Comparison of ENCODE assay signal across 10 cellular contexts in the genomic region with DNA sequence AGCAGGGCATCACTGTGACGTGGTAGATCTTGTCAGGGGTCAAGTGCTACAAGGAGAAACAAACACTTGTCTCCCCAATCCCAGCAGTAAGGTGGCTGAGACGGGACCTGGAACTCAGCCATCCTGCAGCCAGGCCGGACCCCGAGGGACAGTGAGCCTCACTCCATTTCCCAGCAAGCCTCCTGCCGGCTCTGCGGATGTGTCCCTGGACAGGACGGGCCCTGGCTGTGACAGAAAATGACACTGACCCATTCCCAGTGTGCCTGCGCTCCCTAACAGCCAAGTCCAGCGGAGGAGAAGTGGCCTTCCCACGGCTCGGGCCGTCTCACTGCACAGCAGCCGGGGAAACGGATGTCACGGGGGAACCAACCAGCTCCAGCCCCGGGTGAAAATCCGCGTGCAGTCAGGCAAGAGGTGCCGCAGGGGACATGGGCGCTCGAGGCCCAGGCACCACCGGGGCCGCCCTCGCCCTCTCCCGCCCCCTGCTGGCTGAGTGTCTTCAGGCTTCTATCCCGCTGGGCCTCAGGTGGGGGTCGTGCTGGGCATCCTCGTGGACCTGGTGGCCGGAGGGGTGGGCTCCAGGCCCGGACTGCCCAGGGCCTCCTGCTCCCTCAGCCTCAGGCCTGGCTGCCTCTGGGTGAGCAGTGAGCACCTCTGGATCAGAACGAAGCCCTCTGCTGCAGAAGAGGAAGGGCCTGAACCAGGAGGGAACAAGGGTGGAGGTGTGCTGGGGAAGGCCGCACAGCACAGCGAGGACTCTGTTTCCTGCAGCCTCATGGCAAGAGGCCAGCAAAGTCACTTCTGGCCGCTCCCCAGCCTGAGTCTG. TPM values are rescaled to one million over a fixed set of nuclear protein-coding genes. Genes with fewer than 3 reads are reported as not detected.
DNase-seq lines count a peak whose midpoint lies in the region; ATAC-seq and TF ChIP-seq lines count a peak whose summit lies in the region.
"Had no signal": no experiment of that assay in that cellular context is flagged by ENCODE, and none has a peak within 500 bp of the region (broad histone marks: within the 10 kb centered on the region; RNA-seq: fewer than 3 reads in every experiment).

No MANE protein-coding gene starts in this region.

- H3K79me2 ChIP-seq in neural cell (replicated peaks; ENCODE audit: insufficient read depth, low read length) = no peaks in the 10 kb centered on the region

- H3K9me3 Mint-ChIP-seq in CD8-positive, alpha-beta T cell = no peaks in the 10 kb centered on the region
- H3K9me3 Mint-ChIP-seq in activated naive CD8-positive, alpha-beta T cell treated with anti-CD3 and anti-CD28 coated beads, Interleukin-2, amount 50 U/mL, for 24 hours = no peaks in the 10 kb centered on the region
- H3K9me3 Mint-ChIP-seq: activated naive CD4-positive, alpha-beta T cell treated with anti-CD3 and anti-CD28 coated beads, Interleukin-2, amount 50 U/mL, for 72 hours had no signal

- no peak overlapping the region for H3K4me2 ChIP-seq in neural cell (ENCODE audit: low read length)

- no peak overlapping the region for H3K27ac ChIP-seq in CD8-positive, alpha-beta T cell (ENCODE audit: low read depth, low read length)
- H3K27ac ChIP-seq in neural cell (ENCODE audit: low read length) = no peak overlapping the region
- H3K27ac ChIP-seq: SJCRH30 had no signal

- H3K36me3 ChIP-seq in CD8-positive, alpha-beta T cell (ENCODE audit: insufficient read depth, low read length) = peaks cover 26% of the 10 kb centered on the region
- H3K36me3 ChIP-seq in neural cell (ENCODE audit: insufficient read depth, low read length) = no peaks in the 10 kb centered on the region

- POLR2A ChIA-PET in CD8-positive, alpha-beta T cell (lab: Charles Lee) = interaction anchor here (1.1 kb wide), 1 partner anchor 12 kb away, joined by 5 read pairs; the partner anchor contains the start of gene ANTKMT

- H3K9ac ChIP-seq in neural cell (ENCODE audit: low read length) = no peak overlapping the region

- CTCF ChIA-PET in CD8-positive, alpha-beta T cell (lab: Charles Lee) = interaction anchor here (0.9 to 16.2 kb wide), 4 partner anchors 8 to 51 kb away, joined by 3 to 353 read pairs (median 12); partner anchors contain the start of genes ANTKMT, CCDC78, CIAO3 and METRN

- H3K27ac Mint-ChIP-seq in CD8-positive, alpha-beta T cell = no peak overlapping the region
- H3K27ac Mint-ChIP-seq in activated naive CD8-positive, alpha-beta T cell treated with anti-CD3 and anti-CD28 coated beads, Interleukin-2, amount 50 U/mL, for 24 hours = no peak overlapping the region
- H3K27ac Mint-ChIP-seq: activated naive CD4-positive, alpha-beta T cell treated with anti-CD3 and anti-CD28 coated beads, Interleukin-2, amount 50 U/mL, for 72 hours had no signal

- no peak for TF ChIP-seq EP300 in neural cell (conservative IDR thresholded peaks at IDR 0.05; ENCODE audit: poor library complexity, severe bottlenecking)

- H3K4me1 ChIP-seq in CD8-positive, alpha-beta T cell (ENCODE audit: insufficient read depth, low read length) = peaks cover 1% of the 10 kb centered on the region

- TF ChIP-seq CTCF in CD8-positive, alpha-beta T cell (IDR thresholded peaks at IDR 0.05) = peak; percentile 40
- TF ChIP-seq CTCF in HFF-Myc (IDR thresholded peaks at IDR 0.05; ENCODE audit: low read depth, low read length, missing control alignments) (peak; percentile 57), neural cell (IDR thresholded peaks at IDR 0.05; ENCODE audit: poor library complexity, severe bottlenecking) (peak; percentile 36)

- H3K27me3 Mint-ChIP-seq in CD8-positive, alpha-beta T cell (ENCODE audit: low read depth) = no peaks in the 10 kb centered on the region
- no peaks in the 10 kb centered on the region for H3K27me3 Mint-ChIP-seq in activated naive CD8-positive, alpha-beta T cell treated with anti-CD3 and anti-CD28 coated beads, Interleukin-2, amount 50 U/mL, for 24 hours

- H3K36me3 Mint-ChIP-seq in CD8-positive, alpha-beta T cell = peaks cover 47% of the 10 kb centered on the region
- peaks cover 8% of the 10 kb centered on the region for H3K36me3 Mint-ChIP-seq in activated naive CD8-positive, alpha-beta T cell treated with anti-CD3 and anti-CD28 coated beads, Interleukin-2, amount 50 U/mL, for 24 hours (ENCODE audit: low read depth)

- TF ChIP-seq RAD21 in neural cell (conservative IDR thresholded peaks at IDR 0.05) = no peak

- peak; percentile 61 for ATAC-seq in CD8-positive, alpha-beta T cell
- ATAC-seq in activated naive CD8-positive, alpha-beta T cell treated with anti-CD3 and anti-CD28 coated beads, Interleukin-2, amount 50 U/mL, for 24 hours = no peak
- no peak for ATAC-seq in HG03457 (IDR thresholded peaks at IDR 0.05; ENCODE audit: unreplicated experiment)
- ATAC-seq: activated naive CD4-positive, alpha-beta T cell treated with anti-CD3 and anti-CD28 coated beads, Interleukin-2, amount 50 U/mL, for 72 hours had no signal

- peak in 3 of 7 experiments; percentile 41 to 63 (median 57) for DNase-seq in CD8-positive, alpha-beta T cell
- DNase-seq in HFF-Myc (ENCODE audit: extremely low read depth, low read depth) (no peak), NCI-H524 (lab: John Stamatoyannopoulos, UW) (no peak), GM19240 (ENCODE audit: insufficient read length, low spot score) (no peak), KG1 (lab: John Stamatoyannopoulos, UW) (no peak)
- peak; percentile 60 for DNase-seq in activated naive CD8-positive, alpha-beta T cell treated with anti-CD3 and anti-CD28 coated beads, Interleukin-2, amount 50 U/mL, for 24 hours

- H3F3A ChIP-seq in neural cell (ENCODE audit: insufficient read depth, low read length, poor library complexity, severe bottlenecking) = no peaks in the 10 kb centered on the region

- no peaks in the 10 kb centered on the region for H4K20me1 ChIP-seq in neural cell (ENCODE audit: insufficient read depth)

- H3K4me3 ChIP-seq in CD8-positive, alpha-beta T cell (ENCODE audit: low read depth, low read length) = no peak overlapping the region
- H3K4me3 ChIP-seq in HFF-Myc (replicated peaks; ENCODE audit: low read depth, low read length) = no peak overlapping the region
- no peak overlapping the region for H3K4me3 ChIP-seq in neural cell (ENCODE audit: low read length)
- H3K4me3 ChIP-seq: SJCRH30 had no signal

- no peak overlapping the region for H2AFZ ChIP-seq in neural cell (ENCODE audit: low read depth, low read length)

- intact Hi-C loops in CD8-positive, alpha-beta T cell (cut with DNase I, micrococcal nuclease) = loop anchor here (1.0 kb wide), 1 partner anchor 22 kb away; no protein-coding TSS in a partner anchor

- no peaks in the 10 kb centered on the region for H3K9me2 ChIP-seq in neural cell (ENCODE audit: insufficient read depth, low read length)

- H3K4me3 Mint-ChIP-seq in CD8-positive, alpha-beta T cell = no peak overlapping the region
- no peak overlapping the region for H3K4me3 Mint-ChIP-seq in activated naive CD8-positive, alpha-beta T cell treated with anti-CD3 and anti-CD28 coated beads, Interleukin-2, amount 50 U/mL, for 24 hours

- no peaks in the 10 kb centered on the region for H3K9me3 ChIP-seq in CD8-positive, alpha-beta T cell (ENCODE audit: low read length)
- H3K9me3 ChIP-seq in neural cell (ENCODE audit: low read length) = no peaks in the 10 kb centered on the region
- H3K9me3 ChIP-seq: SJCRH30 had no signal

- H3K27me3 ChIP-seq in CD8-positive, alpha-beta T cell (ENCODE audit: insufficient read depth, low read length) = no peaks in the 10 kb centered on the region
- no peaks in the 10 kb centered on the region for H3K27me3 ChIP-seq in neural cell (ENCODE audit: insufficient read depth, low read depth, low read length)
- H3K27me3 ChIP-seq: SJCRH30 had no signal

- H3K4me1 Mint-ChIP-seq in CD8-positive, alpha-beta T cell (ENCODE audit: low read depth) = peaks cover 2% of the 10 kb centered on the region
- H3K4me1 Mint-ChIP-seq in activated naive CD8-positive, alpha-beta T cell treated with anti-CD3 and anti-CD28 coated beads, Interleukin-2, amount 50 U/mL, for 24 hours = peaks cover 20% of the 10 kb centered on the region

TF ChIP-seq in neural cell, 6 proteins besides CTCF, POLR2A, EP300 and RAD21 (continues in another document):
- TF ChIP-seq POLR2AphosphoS5 (IDR thresholded peaks at IDR 0.05) = no peak
- TF ChIP-seq REST (IDR thresholded peaks at IDR 0.05; ENCODE audit: borderline replicate concordance) = no peak
- TF ChIP-seq MXI1 (conservative IDR thresholded peaks at IDR 0.05; ENCODE audit: poor library complexity, severe bottlenecking) = no peak

RNA-seq across cellular contexts. Expression of gene HAGHL, which starts 6.7 kb away (rescaled TPM):
- 10 to 100 TPM; 17.5 to 21.8 TPM for total RNA-seq in CD8-positive, alpha-beta T cell
- polyA plus RNA-seq in neural cell = 28.3 and 37.6 TPM in 2 replicates
- polyA minus RNA-seq in neural cell = 5.4 and 8.0 TPM in 2 replicates

RNA-seq across cellular contexts. Expression of gene CIAO3, which starts 7.2 kb away (rescaled TPM):
- total RNA-seq in CD8-positive, alpha-beta T cell = 10 to 100 TPM; 25.7 to 30.0 TPM
- 57.8 and 62.4 TPM in 2 replicates for polyA plus RNA-seq in neural cell
- polyA minus RNA-seq in neural cell = 33.1 and 45.3 TPM in 2 replicates

RNA-seq across cellular contexts. Expression of gene CCDC78, which starts 7.4 kb away (rescaled TPM):
- 1 to 10 TPM; 3.6 to 5.5 TPM for total RNA-seq in CD8-positive, alpha-beta T cell
- polyA plus RNA-seq in neural cell = 8.8 and 10.7 TPM in 2 replicates
- 3.6 and 5.8 TPM in 2 replicates for polyA minus RNA-seq in neural cell

RNA-seq across cellular contexts. Expression of gene ANTKMT, which starts 12.6 kb away (rescaled TPM):
- 10 to 100 TPM; 24.7 to 29.6 TPM for total RNA-seq in CD8-positive, alpha-beta T cell
- polyA plus RNA-seq in neural cell = 73.4 and 98.7 TPM in 2 replicates
- 10.5 and 18.7 TPM in 2 replicates for polyA minus RNA-seq in neural cell

RNA-seq across cellular contexts. Expression of gene METRN, which starts 18.7 kb away (rescaled TPM):
- total RNA-seq in CD8-positive, alpha-beta T cell = 10 to 100 TPM in 1 of 2 experiments, 1 to 10 TPM in 1; 9.2 to 10.1 TPM
- 37.6 and 56.1 TPM in 2 replicates for polyA plus RNA-seq in neural cell
- polyA minus RNA-seq in neural cell = 16.4 and 20.0 TPM in 2 replicates
